ENCODE assay signal across 29 cellular contexts in the genomic region with DNA sequence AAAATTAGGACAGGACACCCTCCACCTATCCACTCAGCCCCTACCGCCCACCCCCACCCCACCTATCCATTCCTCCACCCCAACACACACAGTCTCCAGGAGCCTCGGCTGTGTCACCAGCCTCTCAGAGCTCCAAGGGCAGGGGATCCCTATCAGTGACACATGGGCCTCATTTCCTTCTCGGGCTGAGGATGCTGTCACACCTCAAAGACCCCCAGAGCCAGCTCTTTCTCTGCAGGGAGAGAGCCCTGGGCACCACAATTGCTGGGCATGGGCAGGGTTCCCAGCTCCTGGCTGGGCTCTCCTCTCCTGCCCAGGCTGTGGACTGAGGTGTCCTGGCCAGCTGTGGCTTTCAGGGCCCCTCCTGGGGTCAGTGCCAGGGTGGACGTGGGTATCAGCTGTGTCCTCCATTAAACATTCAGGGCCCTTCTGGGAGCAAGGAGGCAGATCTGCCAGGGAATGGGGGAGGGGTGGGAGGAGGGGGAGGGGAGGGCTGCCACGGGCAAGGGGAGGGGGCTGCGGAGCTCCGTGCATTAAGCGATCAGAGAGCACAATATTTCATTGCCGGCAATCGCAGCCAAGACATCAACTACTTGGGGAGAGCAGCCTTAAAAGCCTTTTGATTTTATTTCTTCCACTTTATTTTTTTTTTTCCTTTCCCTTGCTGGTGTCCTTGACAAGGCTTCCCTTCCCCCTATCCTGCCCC. TPM values are rescaled to one million over a fixed set of nuclear protein-coding genes. Genes with fewer than 3 reads are reported as not detected.
A peak's percentile ranks its signal among the peaks of the same experiment; 100 is the strongest.
DNase-seq lines count a peak whose midpoint lies in the region; ATAC-seq and TF ChIP-seq lines count a peak whose summit lies in the region.
"Had no signal": no experiment of that assay in that cellular context is flagged by ENCODE, and none has a peak within 500 bp of the region (broad histone marks: within the 10 kb centered on the region; RNA-seq: fewer than 3 reads in every experiment).

No MANE protein-coding gene starts in this region.

- H3K4me2 ChIP-seq in parathyroid adenoma (ENCODE audit: low read length) = no peak overlapping the region

- H3K36me3 Mint-ChIP-seq in T-helper 17 cell (ENCODE audit: low read depth) = peaks cover 3% of the 10 kb centered on the region
- H3K36me3 Mint-ChIP-seq: activated naive CD8-positive, alpha-beta T cell treated with anti-CD3 and anti-CD28 coated beads for 36 hours had no signal

- peaks cover 12% of the 10 kb centered on the region; the same call in 1 of the 2 replicates for H3K4me1 ChIP-seq in ES-I3 (ENCODE audit: insufficient read depth, low read length)
- H3K4me1 ChIP-seq in parathyroid adenoma = no peaks in the 10 kb centered on the region
- H3K4me1 ChIP-seq: prostate gland had no signal

- no peaks in the 10 kb centered on the region for H3K79me2 ChIP-seq in parathyroid adenoma

- H2AFZ ChIP-seq in parathyroid adenoma = peak overlapping the region; percentile 46

- DNase-seq in T-helper 17 cell = no peak
- no peak for DNase-seq in KG1 (lab: John Stamatoyannopoulos, UW)
- no peak for DNase-seq in NCI-H2029 (lab: John Stamatoyannopoulos, UW)
- no peak for DNase-seq in glomerular visceral epithelial cell (ENCODE audit: extremely low spot score)
- no peak for DNase-seq in hepatic stellate cell (ENCODE audit: low spot score)
- DNase-seq: activated CD4-positive, CD25-positive, alpha-beta regulatory T cell; activated CD8-positive, alpha-beta T cell treated with anti-CD3 and anti-CD28 coated beads, Interleukin-2, amount 10 ng/mL, durations not matched to agents 7 days and 5 days; activated naive CD8-positive, alpha-beta T cell treated with anti-CD3 and anti-CD28 coated beads for 36 hours; brain microvascular endothelial cell; DMS79; heart left ventricle; Kasumi-1; NCI-H187 treated with DMSO at 0.1 percent for 48 hours; NCI-H446 treated with DMSO at 0.1 percent for 48 hours; RPMI8226; small intestine; stimulated activated CD4-positive, alpha-beta T cell treated with anti-CD3 and anti-CD28 coated beads, Interleukin-4, amount 100 ng/mL, for 1 hour had no signal

- no peak overlapping the region for H3K27ac ChIP-seq in parathyroid adenoma
- H3K27ac ChIP-seq: brain microvascular endothelial cell, coronary artery, heart left ventricle, prostate gland, SK-N-MC had no signal

- peak overlapping the region; percentile 62; the same call in 1 of the 2 replicates for H3K4me3 ChIP-seq in iPS-18c (ENCODE audit: insufficient read depth, low read depth, low read length)
- H3K4me3 ChIP-seq in parathyroid adenoma (ENCODE audit: low read depth, low read length) = no peak overlapping the region

- H3K27me3 Mint-ChIP-seq in T-helper 17 cell = peaks cover 66% of the 10 kb centered on the region

- H3K9me3 ChIP-seq in ES-I3 (ENCODE audit: control insufficient read depth, insufficient read depth, low read length) (no peaks in the 10 kb centered on the region; the same call in 1 of the 2 replicates), T-helper 17 cell (ENCODE audit: control insufficient read depth, low read length, poor library complexity, severe bottlenecking) (no peaks in the 10 kb centered on the region), iPS-18c (ENCODE audit: control insufficient read depth, insufficient read depth, low read length) (no peaks in the 10 kb centered on the region), parathyroid adenoma (ENCODE audit: control insufficient read depth, low read length) (no peaks in the 10 kb centered on the region)
- H3K9me3 ChIP-seq: heart left ventricle, prostate gland had no signal

- H3K9ac ChIP-seq in ES-I3 (ENCODE audit: low read depth, low read length) = peak overlapping the region; percentile 66; the same call in 1 of the 2 replicates
- no peak overlapping the region for H3K9ac ChIP-seq in parathyroid adenoma

- H3K27ac Mint-ChIP-seq in T-helper 17 cell = peak overlapping the region; percentile 86
- H3K27ac Mint-ChIP-seq: activated CD8-positive, alpha-beta T cell treated with anti-CD3 and anti-CD28 coated beads, Interleukin-2, amount 10 ng/mL, durations not matched to agents 7 days and 5 days; T-helper 2 cell treated with Interferon-gamma antibody and Interleukin-4, amounts not matched to agents 5 μg/mL and 100 μg/mL, for 36 hours had no signal

- H3K36me3 ChIP-seq in ES-I3 (ENCODE audit: insufficient read depth, low read length) = no peaks in the 10 kb centered on the region
- H3K36me3 ChIP-seq in parathyroid adenoma (ENCODE audit: control insufficient read depth, insufficient read depth, low read length) = no peaks in the 10 kb centered on the region
- H3K36me3 ChIP-seq: brain microvascular endothelial cell, heart left ventricle, prostate gland had no signal

- no peak for TF ChIP-seq CTCF in parathyroid adenoma (IDR thresholded peaks at IDR 0.05)

- no peaks in the 10 kb centered on the region for H3K27me3 ChIP-seq in parathyroid adenoma (ENCODE audit: control insufficient read depth, insufficient read depth, low read length)

- ATAC-seq in T-helper 17 cell = no peak
- ATAC-seq: activated CD8-positive, alpha-beta T cell treated with anti-CD3 and anti-CD28 coated beads, Interleukin-2, amount 10 ng/mL, durations not matched to agents 7 days and 5 days had no signal

- peak overlapping the region; percentile 61 for H3K4me3 Mint-ChIP-seq in T-helper 17 cell
- H3K4me3 Mint-ChIP-seq: T-helper 2 cell treated with Interferon-gamma antibody and Interleukin-4, amounts not matched to agents 5 μg/mL and 100 μg/mL, for 36 hours had no signal

- peaks cover 8% of the 10 kb centered on the region for H3K4me1 Mint-ChIP-seq in T-helper 17 cell

RNA-seq across cellular contexts. Expression of a gene that starts 14.3 kb away (rescaled TPM):
- not detected for total RNA-seq in T-helper 17 cell
- total RNA-seq: activated CD8-positive, alpha-beta T cell treated with anti-CD3 and anti-CD28 coated beads, Interleukin-2, amount 10 ng/mL, durations not matched to agents 7 days and 5 days; endothelial cell of umbilical vein; H4; HT-29 had no signal

RNA-seq across cellular contexts. Expression of a gene that starts 18.2 kb away (rescaled TPM):
- total RNA-seq in T-helper 17 cell = not detected
- total RNA-seq: activated CD8-positive, alpha-beta T cell treated with anti-CD3 and anti-CD28 coated beads, Interleukin-2, amount 10 ng/mL, durations not matched to agents 7 days and 5 days; activated naive CD8-positive, alpha-beta T cell treated with anti-CD3 and anti-CD28 coated beads for 36 hours; endothelial cell of umbilical vein; H4; HT-29; kidney epithelial cell; prostate gland; ureter had no signal

RNA-seq across cellular contexts. Expression of a gene that starts 24.0 kb away (rescaled TPM):
- not detected for total RNA-seq in T-helper 17 cell
- total RNA-seq: activated CD8-positive, alpha-beta T cell treated with anti-CD3 and anti-CD28 coated beads, Interleukin-2, amount 10 ng/mL, durations not matched to agents 7 days and 5 days; activated naive CD8-positive, alpha-beta T cell treated with anti-CD3 and anti-CD28 coated beads for 36 hours; endothelial cell of umbilical vein; H4; heart left ventricle; HT-29; kidney epithelial cell; ureter had no signal

RNA-seq across cellular contexts. Expression of a gene that starts 37.5 kb away (rescaled TPM):
- total RNA-seq in T-helper 17 cell = not detected
- total RNA-seq: activated CD8-positive, alpha-beta T cell treated with anti-CD3 and anti-CD28 coated beads, Interleukin-2, amount 10 ng/mL, durations not matched to agents 7 days and 5 days; activated naive CD8-positive, alpha-beta T cell treated with anti-CD3 and anti-CD28 coated beads for 36 hours; endothelial cell of umbilical vein; H4; heart left ventricle; HT-29; kidney epithelial cell; prostate gland; ureter had no signal

RNA-seq across cellular contexts. Expression of a gene that starts 46.0 kb away (rescaled TPM):
- not detected for total RNA-seq in T-helper 17 cell
- total RNA-seq: activated CD8-positive, alpha-beta T cell treated with anti-CD3 and anti-CD28 coated beads, Interleukin-2, amount 10 ng/mL, durations not matched to agents 7 days and 5 days; activated naive CD8-positive, alpha-beta T cell treated with anti-CD3 and anti-CD28 coated beads for 36 hours; endothelial cell of umbilical vein; H4; heart left ventricle; HT-29; kidney epithelial cell; prostate gland; ureter had no signal
